Comparison of ENCODE assay signal across 10 cellular contexts in genomic region chr18:34738173-34738894, GRCh38. TPM values are rescaled to one million over a fixed set of nuclear protein-coding genes. Genes with fewer than 3 reads are reported as not detected.
DNase-seq lines count a peak whose midpoint lies in the region; ATAC-seq lines count a peak whose summit lies in the region.
"Had no signal": no experiment of that assay in that cellular context is flagged by ENCODE, and none has a peak within 500 bp of the region (broad histone marks: within the 10 kb centered on the region; RNA-seq: fewer than 3 reads in every experiment).

No MANE protein-coding gene starts in this region.

- no peaks in the 10 kb centered on the region for H3K36me3 ChIP-seq in skeletal muscle satellite cell (ENCODE audit: insufficient read depth, low read length)
- no peaks in the 10 kb centered on the region for H3K36me3 ChIP-seq in MG63
- H3K36me3 ChIP-seq: gastroesophageal sphincter had no signal

- no peaks in the 10 kb centered on the region for H3K27me3 ChIP-seq in skeletal muscle satellite cell (ENCODE audit: control insufficient read depth, insufficient read depth, low read length)
- no peaks in the 10 kb centered on the region for H3K27me3 ChIP-seq in MG63
- H3K27me3 ChIP-seq: gastroesophageal sphincter had no signal

- H3K4me3 ChIP-seq in skeletal muscle satellite cell (ENCODE audit: low read length) = no peak overlapping the region
- H3K4me3 ChIP-seq in MG63 = no peak overlapping the region
- H3K4me3 ChIP-seq: gastroesophageal sphincter had no signal

- DNase-seq in HK-2 (ENCODE audit: unreplicated experiment) = peak; percentile 6
- peak; percentile 22 for DNase-seq in left cardiac atrium
- no peak for DNase-seq in LoVo (ENCODE audit: low spot score)
- DNase-seq in MG63 = no peak
- DNase-seq in central memory CD4-positive, alpha-beta T cell = no peak
- DNase-seq in NCI-H1930 (lab: John Stamatoyannopoulos, UW) = no peak

- no peak overlapping the region for H3K9ac ChIP-seq in skeletal muscle satellite cell (ENCODE audit: low read depth, low read length)

- intact Hi-C loops in left cardiac atrium (cut with DNase I) = no loop called here

- peak; percentile 47 to 86 for ATAC-seq in left cardiac atrium
- ATAC-seq: activated CD4-positive, CD25-positive, alpha-beta regulatory T cell treated with anti-CD3 and anti-CD28 coated beads, Interleukin-2, amount 50 U/mL, for 24 hours; gastroesophageal sphincter had no signal

- no peaks in the 10 kb centered on the region for H3K9me3 ChIP-seq in skeletal muscle satellite cell (replicated peaks; ENCODE audit: low read length)
- H3K9me3 ChIP-seq in MG63 = no peaks in the 10 kb centered on the region
- H3K9me3 ChIP-seq: gastroesophageal sphincter had no signal

- H3K27ac ChIP-seq in angular gyrus (ENCODE audit: low read depth, low read length) = peak overlapping the region; percentile 4

- H3K4me2 ChIP-seq in skeletal muscle satellite cell (ENCODE audit: low read length) = peak overlapping the region; percentile 4

- peaks cover 11% of the 10 kb centered on the region for H3K4me1 ChIP-seq in skeletal muscle satellite cell (ENCODE audit: control insufficient read depth, insufficient read depth, low read length)

RNA-seq across cellular contexts. Expression of gene DTNA, which starts 28.2 kb away (rescaled TPM):
- total RNA-seq in left cardiac atrium = 100 to 1,000 TPM; 113 to 128 TPM
- 26.0 and 26.6 TPM in 2 replicates for total RNA-seq in skeletal muscle satellite cell (2012; rRNA removed)
- 0.22 and 0.33 TPM in 2 replicates for total RNA-seq in MG63 (2014; rRNA removed; shearing (Covaris generic); ENCODE audit: low replicate concordance)

Comparison
In these comparisons a context has a peak if more than half of its experiments do, and no peak if none do; other contexts are left out.
1. DNase-seq: peak in HK-2 (single experiment) and left cardiac atrium (single experiment); none in LoVo (single experiment), MG63 (single experiment), central memory CD4-positive, alpha-beta T cell (single experiment) and NCI-H1930 (0 of 2).
2. RNA of gene DTNA, which starts 28.2 kb away (total RNA-seq): 113 to 128 TPM in left cardiac atrium; 0.22 to 0.33 TPM in MG63; every median in the first group is over 10 times any median in the second.